In genomic region chr12:40310201-40310600, GRCh38 we compare ENCODE assay signal across 16 cellular contexts.
A peak's percentile ranks its signal among the peaks of the same experiment; 100 is the strongest.
DNase-seq lines count a peak whose midpoint lies in the region; ATAC-seq and TF ChIP-seq lines count a peak whose summit lies in the region.
"Had no signal": no experiment of that assay in that cellular context is flagged by ENCODE, and none has a peak within 500 bp of the region (broad histone marks: within the 10 kb centered on the region; RNA-seq: fewer than 3 reads in every experiment).

No MANE protein-coding gene starts in this region.

- TF ChIP-seq CTCF in GM23338 (conservative IDR thresholded peaks at IDR 0.05; ENCODE audit: low read depth in 2 of 2) (no peak), osteoblast (IDR thresholded peaks at IDR 0.05; ENCODE audit: extremely low read depth, low read depth, low read length) (no peak)

- H3K9me3 Mint-ChIP-seq in GM23338: no peaks in the 10 kb centered on the region
- no peaks in the 10 kb centered on the region for H3K9me3 Mint-ChIP-seq in activated CD4-positive, alpha-beta T cell treated with anti-CD3 and anti-CD28 coated beads for 36 hours (ENCODE audit: low read depth)
- H3K9me3 Mint-ChIP-seq: CD4-positive, alpha-beta memory T cell had no signal

- peaks cover 2% of the 10 kb centered on the region for H3K27me3 Mint-ChIP-seq in GM23338 (ENCODE audit: insufficient read depth, low read depth, poor library complexity)
- H3K27me3 Mint-ChIP-seq in activated CD4-positive, alpha-beta T cell treated with anti-CD3 and anti-CD28 coated beads for 36 hours: no peaks in the 10 kb centered on the region
- H3K27me3 Mint-ChIP-seq: CD4-positive, alpha-beta memory T cell had no signal

- H3K27me3 ChIP-seq in GM23338 (ENCODE audit: insufficient read depth) (no peaks in the 10 kb centered on the region), osteoblast (ENCODE audit: insufficient read depth, low read length) (no peaks in the 10 kb centered on the region)
- H3K27me3 ChIP-seq: BLaER1 had no signal

- H3F3A ChIP-seq in GM23338 (replicated peaks; ENCODE audit: low read depth): no peaks in the 10 kb centered on the region

- DNase-seq in GM23338 (ENCODE audit: low spot score) (peak; percentile 6), SK-MEL-5 (ENCODE audit: low read depth, low spot score) (peak; percentile 93), foreskin melanocyte (peak; percentile 95), osteoblast (ENCODE audit: insufficient read length, low spot score, missing footprints) (no peak)
- no peak for DNase-seq in activated CD4-positive, alpha-beta T cell treated with anti-CD3 and anti-CD28 coated beads for 36 hours
- no peak for DNase-seq in stimulated activated CD4-positive, alpha-beta T cell treated with anti-CD3 and anti-CD28 coated beads, Interleukin-1b, Interleukin-23, amount 100 ng/mL, for 48 hours
- DNase-seq: CD4-positive, alpha-beta memory T cell; HCEC 1CT; NCI-H1092 treated with DMSO at 0.1 percent for 48 hours; NCI-H146; NCI-H2029 treated with DMSO at 0.1 percent for 48 hours; NCI-H2227 treated with DMSO at 0.1 percent for 48 hours; NCI-H524 treated with DMSO at 0.1 percent for 48 hours; PC-9 had no signal

- no peaks in the 10 kb centered on the region for H3K9me2 ChIP-seq in GM23338 (ENCODE audit: insufficient read depth)

- H3K27ac Mint-ChIP-seq in GM23338: no peak overlapping the region
- H3K27ac Mint-ChIP-seq in activated CD4-positive, alpha-beta T cell treated with anti-CD3 and anti-CD28 coated beads for 36 hours: no peak overlapping the region
- H3K27ac Mint-ChIP-seq: CD4-positive, alpha-beta memory T cell had no signal

- POLR2A ChIA-PET in activated CD4-positive, alpha-beta T cell treated with anti-CD3 and anti-CD28 coated beads for 36 hours (lab: Charles Lee): no interaction called here

- H3K36me3 Mint-ChIP-seq in GM23338 (ENCODE audit: low read depth): no peaks in the 10 kb centered on the region
- no peaks in the 10 kb centered on the region for H3K36me3 Mint-ChIP-seq in activated CD4-positive, alpha-beta T cell treated with anti-CD3 and anti-CD28 coated beads for 36 hours (ENCODE audit: low read depth)
- H3K36me3 Mint-ChIP-seq: CD4-positive, alpha-beta memory T cell had no signal

- no peak for ATAC-seq in GM23338
- no peak for ATAC-seq in activated CD4-positive, alpha-beta T cell treated with anti-CD3 and anti-CD28 coated beads for 36 hours
- no peak for ATAC-seq in HG02798 (IDR thresholded peaks at IDR 0.05; ENCODE audit: poor library complexity, unreplicated experiment)

- no peak overlapping the region for H3K4me3 Mint-ChIP-seq in GM23338
- no peak overlapping the region for H3K4me3 Mint-ChIP-seq in activated CD4-positive, alpha-beta T cell treated with anti-CD3 and anti-CD28 coated beads for 36 hours
- H3K4me3 Mint-ChIP-seq: CD4-positive, alpha-beta memory T cell had no signal

- no peaks in the 10 kb centered on the region; the same call in 2 of the 3 replicates for H3K4me1 Mint-ChIP-seq in GM23338
- no peaks in the 10 kb centered on the region for H3K4me1 Mint-ChIP-seq in activated CD4-positive, alpha-beta T cell treated with anti-CD3 and anti-CD28 coated beads for 36 hours
- H3K4me1 Mint-ChIP-seq: CD4-positive, alpha-beta memory T cell had no signal

- H3K36me3 ChIP-seq in GM23338 (ENCODE audit: insufficient read depth) (no peaks in the 10 kb centered on the region), osteoblast (ENCODE audit: insufficient read depth, low read length) (no peaks in the 10 kb centered on the region)
- H3K36me3 ChIP-seq: BLaER1 had no signal

- CTCF ChIA-PET in activated CD4-positive, alpha-beta T cell treated with anti-CD3 and anti-CD28 coated beads for 36 hours (lab: Charles Lee): no interaction called here

- H3K27ac ChIP-seq in GM23338 (ENCODE audit: low read depth): no peak overlapping the region
- no peak overlapping the region for H3K27ac ChIP-seq in osteoblast (ENCODE audit: low read depth, low read length)
- H3K27ac ChIP-seq: BLaER1, PC-9 had no signal

- H3K79me2 ChIP-seq in GM23338 (replicated peaks; ENCODE audit: insufficient read depth): no peaks in the 10 kb centered on the region
- no peaks in the 10 kb centered on the region for H3K79me2 ChIP-seq in osteoblast (ENCODE audit: insufficient read depth, low read length)

- H2AFZ ChIP-seq in GM23338 (0 out of 2 replicates have a peak overlapping the region, but pooled peaks have one; percentile 8), osteoblast (ENCODE audit: low read length) (peak overlapping the region; percentile 45)
- H2AFZ ChIP-seq: PC-9 had no signal

- H3K4me3 ChIP-seq in GM23338 (no peak overlapping the region), osteoblast (ENCODE audit: insufficient read depth, low read length) (no peak overlapping the region)
- H3K4me3 ChIP-seq: BLaER1, PC-9 had no signal

- no peaks in the 10 kb centered on the region for H3K9me3 ChIP-seq in osteoblast (ENCODE audit: low read depth, low read length)
- H3K9me3 ChIP-seq: BLaER1 had no signal

- no peaks in the 10 kb centered on the region for H4K20me1 ChIP-seq in GM23338 (replicated peaks; ENCODE audit: insufficient read depth)
- H4K20me1 ChIP-seq in osteoblast (ENCODE audit: insufficient read depth, low read length): no peaks in the 10 kb centered on the region
- H4K20me1 ChIP-seq: BLaER1 had no signal

- peaks cover 3% of the 10 kb centered on the region; the same call in 1 of the 2 replicates for H3K4me1 ChIP-seq in GM23338 (ENCODE audit: insufficient read depth)
- no peaks in the 10 kb centered on the region for H3K4me1 ChIP-seq in osteoblast (ENCODE audit: insufficient read depth, low read length)
- H3K4me1 ChIP-seq: BLaER1 had no signal

- intact Hi-C loops in activated CD4-positive, alpha-beta T cell treated with anti-CD3 and anti-CD28 coated beads for 36 hours (cut with DNase I, micrococcal nuclease): no loop called here

- in situ Hi-C loops in SK-MEL-5 (cut with HindIII; ENCODE audit: low pct_unique_long_range_greater_than_20kb, low sequenced_read_pairs): no loop called here

- H3K4me2 ChIP-seq in GM23338: no peak overlapping the region
- H3K4me2 ChIP-seq in osteoblast (ENCODE audit: insufficient read depth, low read length): no peak overlapping the region
- H3K4me2 ChIP-seq: BLaER1, PC-9 had no signal

TF ChIP-seq in GM23338, 12 proteins besides CTCF, POLR2A, EP300 and RAD21 (continues in another document):
- TF ChIP-seq ZNF114 (CRISPR knock-in tag; IDR thresholded peaks at IDR 0.05) (no peak), JUNB (IDR thresholded peaks at IDR 0.05; ENCODE audit: unreplicated experiment) (no peak), EZH2 (IDR thresholded peaks at IDR 0.05; ENCODE audit: low read depth, unreplicated experiment) (no peak), CREB1 (CRISPR knock-in tag; IDR thresholded peaks at IDR 0.05; ENCODE audit: low read depth) (no peak), POLR2AphosphoS5 (IDR thresholded peaks at IDR 0.05; ENCODE audit: low read depth) (no peak)
- TF ChIP-seq, protein P1, sequence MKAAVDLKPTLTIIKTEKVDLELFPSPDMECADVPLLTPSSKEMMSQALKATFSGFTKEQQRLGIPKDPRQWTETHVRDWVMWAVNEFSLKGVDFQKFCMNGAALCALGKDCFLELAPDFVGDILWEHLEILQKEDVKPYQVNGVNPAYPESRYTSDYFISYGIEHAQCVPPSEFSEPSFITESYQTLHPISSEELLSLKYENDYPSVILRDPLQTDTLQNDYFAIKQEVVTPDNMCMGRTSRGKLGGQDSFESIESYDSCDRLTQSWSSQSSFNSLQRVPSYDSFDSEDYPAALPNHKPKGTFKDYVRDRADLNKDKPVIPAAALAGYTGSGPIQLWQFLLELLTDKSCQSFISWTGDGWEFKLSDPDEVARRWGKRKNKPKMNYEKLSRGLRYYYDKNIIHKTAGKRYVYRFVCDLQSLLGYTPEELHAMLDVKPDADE (IDR thresholded peaks at IDR 0.05): no peak

Comparison
In these comparisons a context has a peak if more than half of its experiments do, and no peak if none do; other contexts are left out.
1. DNase-seq: peak in GM23338 (single experiment), SK-MEL-5 (single experiment) and foreskin melanocyte (single experiment); none in osteoblast (single experiment), activated CD4-positive, alpha-beta T cell treated with anti-CD3 and anti-CD28 coated beads for 36 hours (single experiment) and stimulated activated CD4-positive, alpha-beta T cell treated with anti-CD3 and anti-CD28 coated beads, Interleukin-1b, Interleukin-23, amount 100 ng/mL, for 48 hours (single experiment).